In genomic region chrX:149540621-149541520, GRCh38 we compare ENCODE assay signal across 8 cellular contexts. TPM values are rescaled to one million over a fixed set of nuclear protein-coding genes. Genes with fewer than 3 reads are reported as not detected.
DNase-seq lines count a peak whose midpoint lies in the region; ATAC-seq and TF ChIP-seq lines count a peak whose summit lies in the region.

Gene EOLA1, plus strand, starts transcription at chrX:149541012. Its CDS starts 4,619 bp downstream, at chrX:149545631.

- peaks cover 8% of the 10 kb centered on the region for H3K4me1 Mint-ChIP-seq in T-helper 1 cell treated with Interleukin-12 subunit alpha and Interleukin-12 subunit beta and Interleukin-4 antibody, amounts not matched to agents 30 μg/mL and 1 μg/mL, for 36 hours (ENCODE audit: low read depth)

- intact Hi-C loops in left ventricle myocardium superior (cut with micrococcal nuclease) (no loop called here), uterus (cut with DNase I; ENCODE audit: low total_unique reads) (no loop called here)

- peak within 1 kb of the TSS; percentile 87 to 91 for H3K27ac ChIP-seq in uterus

- no peaks in the 10 kb centered on the region for H3K27me3 Mint-ChIP-seq in T-helper 1 cell treated with Interleukin-12 subunit alpha and Interleukin-12 subunit beta and Interleukin-4 antibody, amounts not matched to agents 30 μg/mL and 1 μg/mL, for 36 hours (ENCODE audit: low read depth)

- no peaks in the 10 kb centered on the region for H3K4me1 ChIP-seq in uterus

- DNase-seq in GM13977 (ENCODE audit: low spot score) (peak; percentile 72), NCI-H1694 (lab: John Stamatoyannopoulos, UW) (peak; percentile 90), amniotic stem cell (lab: John Stamatoyannopoulos, UW) (peak; percentile 84), left ventricle myocardium superior (peak; percentile 90), pulmonary artery endothelial cell (ENCODE audit: low read depth, low spot score) (peak; percentile 85), uterus (no peak)

- H3K27me3 ChIP-seq in uterus = no peaks in the 10 kb centered on the region

- H3K4me3 Mint-ChIP-seq in T-helper 1 cell treated with Interleukin-12 subunit alpha and Interleukin-12 subunit beta and Interleukin-4 antibody, amounts not matched to agents 30 μg/mL and 1 μg/mL, for 36 hours = peak within 1 kb of the TSS; percentile 98

- H3K27ac Mint-ChIP-seq in T-helper 1 cell treated with Interleukin-12 subunit alpha and Interleukin-12 subunit beta and Interleukin-4 antibody, amounts not matched to agents 30 μg/mL and 1 μg/mL, for 36 hours = peak within 1 kb of the TSS; percentile 100

- no peaks in the 10 kb centered on the region for H3K36me3 ChIP-seq in uterus

- in situ Hi-C loops in GM13977 (cut with MboI; ENCODE audit: low pct_unique_long_range_greater_than_20kb, low sequenced_read_pairs, unreplicated experiment) = no loop called here

- TF ChIP-seq CTCF in GM13977 (IDR thresholded peaks at IDR 0.05; ENCODE audit: extremely low read depth, insufficient read depth, missing control alignments) (no peak), uterus (IDR thresholded peaks at IDR 0.05) (no peak)

- no peak for TF ChIP-seq POLR2A in uterus (IDR thresholded peaks at IDR 0.05)

- no peaks in the 10 kb centered on the region for H3K9me3 ChIP-seq in uterus

- H3K36me3 Mint-ChIP-seq in T-helper 1 cell treated with Interleukin-12 subunit alpha and Interleukin-12 subunit beta and Interleukin-4 antibody, amounts not matched to agents 30 μg/mL and 1 μg/mL, for 36 hours (ENCODE audit: low read depth) = peaks cover 4% of the 10 kb centered on the region

- H3K4me3 ChIP-seq in uterus = peak within 1 kb of the TSS; percentile 47 to 55

- peak; percentile 80 for ATAC-seq in HG02884 (IDR thresholded peaks at IDR 0.05; ENCODE audit: unreplicated experiment)
- ATAC-seq in left ventricle myocardium superior = peak; percentile 65

- H3K9me3 Mint-ChIP-seq in T-helper 1 cell treated with Interleukin-12 subunit alpha and Interleukin-12 subunit beta and Interleukin-4 antibody, amounts not matched to agents 30 μg/mL and 1 μg/mL, for 36 hours = no peaks in the 10 kb centered on the region

RNA-seq across cellular contexts. Expression of gene EOLA1, which starts in this region (rescaled TPM):
- total RNA-seq in left ventricle myocardium superior = 29.6 TPM
- total RNA-seq in pulmonary artery endothelial cell = 14.2 and 17.8 TPM in 2 replicates
- total RNA-seq in uterus = 10 to 100 TPM in 3 of 4 donors, 1 to 10 TPM in 1; 9.1 to 23.6 (median 13.6) TPM

Comparison
In these comparisons a context has a peak if more than half of its experiments do, and no peak if none do; other contexts are left out.
1. DNase-seq: peak in GM13977 (single experiment), NCI-H1694 (single experiment), amniotic stem cell (single experiment), left ventricle myocardium superior (single experiment) and pulmonary artery endothelial cell (single experiment); none in uterus (0 of 2).